1 cellular context compared by ENCODE assay signal in the genomic region with DNA sequence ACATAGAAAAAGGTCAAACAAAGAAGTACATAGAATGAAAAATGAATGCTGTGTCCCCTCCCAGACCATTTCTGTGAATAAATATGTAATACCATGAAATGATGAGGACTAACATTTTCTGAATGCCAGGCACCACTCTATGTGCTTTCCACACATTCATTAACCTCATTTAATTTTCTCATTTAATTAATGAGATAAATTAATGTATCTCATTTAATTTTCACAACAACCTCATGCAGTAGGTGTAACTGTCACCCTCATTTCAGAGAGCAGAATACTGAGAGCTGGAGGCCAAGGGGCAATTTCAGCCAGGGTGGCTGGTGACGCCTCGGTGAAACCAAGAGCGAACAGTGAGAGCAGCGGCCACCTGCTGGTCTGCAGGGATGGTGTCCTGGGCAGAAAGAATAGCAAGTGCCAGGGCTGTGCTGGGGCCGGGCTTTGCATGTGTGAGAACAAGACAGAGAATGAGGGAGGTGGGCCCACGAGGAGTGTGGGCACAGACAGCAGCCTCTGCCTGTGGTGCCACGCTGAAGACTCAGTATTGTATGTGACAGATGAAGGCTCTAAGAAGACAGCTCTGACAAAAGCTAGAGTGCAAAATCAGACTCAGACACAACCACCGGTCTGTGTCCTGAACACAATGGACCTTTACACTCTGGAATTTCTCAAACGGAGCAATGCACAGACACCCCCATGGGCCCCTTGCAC.
TF ChIP-seq lines count a peak whose summit lies in the region.

No MANE protein-coding gene starts in this region.

TF ChIP-seq in HepG2, 621 proteins besides CTCF, POLR2A, EP300 and RAD21 (continued from another document and continues in another):
- no peak for TF ChIP-seq AKNA (CRISPR knock-in tag; IDR thresholded peaks at IDR 0.05; ENCODE audit: borderline replicate concordance)
- no peak for TF ChIP-seq ZNF136 (CRISPR knock-in tag; IDR thresholded peaks at IDR 0.05; ENCODE audit: low read depth)
- TF ChIP-seq ZNF619 (CRISPR knock-in tag; IDR thresholded peaks at IDR 0.05) = no peak
- TF ChIP-seq, protein P1, sequence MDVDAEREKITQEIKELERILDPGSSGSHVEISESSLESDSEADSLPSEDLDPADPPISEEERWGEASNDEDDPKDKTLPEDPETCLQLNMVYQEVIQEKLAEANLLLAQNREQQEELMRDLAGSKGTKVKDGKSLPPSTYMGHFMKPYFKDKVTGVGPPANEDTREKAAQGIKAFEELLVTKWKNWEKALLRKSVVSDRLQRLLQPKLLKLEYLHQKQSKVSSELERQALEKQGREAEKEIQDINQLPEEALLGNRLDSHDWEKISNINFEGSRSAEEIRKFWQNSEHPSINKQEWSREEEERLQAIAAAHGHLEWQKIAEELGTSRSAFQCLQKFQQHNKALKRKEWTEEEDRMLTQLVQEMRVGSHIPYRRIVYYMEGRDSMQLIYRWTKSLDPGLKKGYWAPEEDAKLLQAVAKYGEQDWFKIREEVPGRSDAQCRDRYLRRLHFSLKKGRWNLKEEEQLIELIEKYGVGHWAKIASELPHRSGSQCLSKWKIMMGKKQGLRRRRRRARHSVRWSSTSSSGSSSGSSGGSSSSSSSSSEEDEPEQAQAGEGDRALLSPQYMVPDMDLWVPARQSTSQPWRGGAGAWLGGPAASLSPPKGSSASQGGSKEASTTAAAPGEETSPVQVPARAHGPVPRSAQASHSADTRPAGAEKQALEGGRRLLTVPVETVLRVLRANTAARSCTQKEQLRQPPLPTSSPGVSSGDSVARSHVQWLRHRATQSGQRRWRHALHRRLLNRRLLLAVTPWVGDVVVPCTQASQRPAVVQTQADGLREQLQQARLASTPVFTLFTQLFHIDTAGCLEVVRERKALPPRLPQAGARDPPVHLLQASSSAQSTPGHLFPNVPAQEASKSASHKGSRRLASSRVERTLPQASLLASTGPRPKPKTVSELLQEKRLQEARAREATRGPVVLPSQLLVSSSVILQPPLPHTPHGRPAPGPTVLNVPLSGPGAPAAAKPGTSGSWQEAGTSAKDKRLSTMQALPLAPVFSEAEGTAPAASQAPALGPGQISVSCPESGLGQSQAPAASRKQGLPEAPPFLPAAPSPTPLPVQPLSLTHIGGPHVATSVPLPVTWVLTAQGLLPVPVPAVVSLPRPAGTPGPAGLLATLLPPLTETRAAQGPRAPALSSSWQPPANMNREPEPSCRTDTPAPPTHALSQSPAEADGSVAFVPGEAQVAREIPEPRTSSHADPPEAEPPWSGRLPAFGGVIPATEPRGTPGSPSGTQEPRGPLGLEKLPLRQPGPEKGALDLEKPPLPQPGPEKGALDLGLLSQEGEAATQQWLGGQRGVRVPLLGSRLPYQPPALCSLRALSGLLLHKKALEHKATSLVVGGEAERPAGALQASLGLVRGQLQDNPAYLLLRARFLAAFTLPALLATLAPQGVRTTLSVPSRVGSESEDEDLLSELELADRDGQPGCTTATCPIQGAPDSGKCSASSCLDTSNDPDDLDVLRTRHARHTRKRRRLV (CRISPR knock-in tag; IDR thresholded peaks at IDR 0.05) = no peak
- TF ChIP-seq FOSL2 (CRISPR knock-in tag; IDR thresholded peaks at IDR 0.05) = no peak
- TF ChIP-seq ZNF451 (CRISPR knock-in tag; IDR thresholded peaks at IDR 0.05) = no peak
- no peak for TF ChIP-seq NFATC3 (CRISPR knock-in tag; IDR thresholded peaks at IDR 0.05)
- TF ChIP-seq, protein P2, sequence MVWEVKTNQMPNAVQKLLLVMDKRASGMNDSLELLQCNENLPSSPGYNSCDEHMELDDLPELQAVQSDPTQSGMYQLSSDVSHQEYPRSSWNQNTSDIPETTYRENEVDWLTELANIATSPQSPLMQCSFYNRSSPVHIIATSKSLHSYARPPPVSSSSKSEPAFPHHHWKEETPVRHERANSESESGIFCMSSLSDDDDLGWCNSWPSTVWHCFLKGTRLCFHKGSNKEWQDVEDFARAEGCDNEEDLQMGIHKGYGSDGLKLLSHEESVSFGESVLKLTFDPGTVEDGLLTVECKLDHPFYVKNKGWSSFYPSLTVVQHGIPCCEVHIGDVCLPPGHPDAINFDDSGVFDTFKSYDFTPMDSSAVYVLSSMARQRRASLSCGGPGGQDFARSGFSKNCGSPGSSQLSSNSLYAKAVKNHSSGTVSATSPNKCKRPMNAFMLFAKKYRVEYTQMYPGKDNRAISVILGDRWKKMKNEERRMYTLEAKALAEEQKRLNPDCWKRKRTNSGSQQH (CRISPR knock-in tag; IDR thresholded peaks at IDR 0.05; ENCODE audit: low read depth) = 0 out of 2 replicates have a peak, but pooled peaks have one; percentile 19
- TF ChIP-seq NR2F6 (IDR thresholded peaks at IDR 0.05) = no peak
- TF ChIP-seq NR2F6 (CRISPR knock-in tag; IDR thresholded peaks at IDR 0.05) = 0 out of 2 replicates have a peak, but pooled peaks have one; percentile 39
- TF ChIP-seq MLX (CRISPR knock-in tag; IDR thresholded peaks at IDR 0.05) = no peak
- no peak for TF ChIP-seq WIZ (CRISPR knock-in tag; IDR thresholded peaks at IDR 0.05)
- no peak for TF ChIP-seq AGO2 (optimal IDR thresholded peaks at IDR 0.05; ENCODE audit: low read depth, low read length)
- no peak for TF ChIP-seq ZC3H4 (CRISPR knock-in tag; IDR thresholded peaks at IDR 0.05; ENCODE audit: borderline replicate concordance)
- peak; percentile 44; the same call in 1 of the 2 replicates for TF ChIP-seq GFI1 (CRISPR knock-in tag; IDR thresholded peaks at IDR 0.05; ENCODE audit: borderline replicate concordance)
- peak; percentile 40; the same call in 1 of the 2 replicates for TF ChIP-seq TFDP1 (CRISPR knock-in tag; IDR thresholded peaks at IDR 0.05; ENCODE audit: borderline replicate concordance)
- TF ChIP-seq ZNF350 (CRISPR knock-in tag; IDR thresholded peaks at IDR 0.05; ENCODE audit: borderline replicate concordance, low read depth) = no peak
- TF ChIP-seq, protein P3, sequence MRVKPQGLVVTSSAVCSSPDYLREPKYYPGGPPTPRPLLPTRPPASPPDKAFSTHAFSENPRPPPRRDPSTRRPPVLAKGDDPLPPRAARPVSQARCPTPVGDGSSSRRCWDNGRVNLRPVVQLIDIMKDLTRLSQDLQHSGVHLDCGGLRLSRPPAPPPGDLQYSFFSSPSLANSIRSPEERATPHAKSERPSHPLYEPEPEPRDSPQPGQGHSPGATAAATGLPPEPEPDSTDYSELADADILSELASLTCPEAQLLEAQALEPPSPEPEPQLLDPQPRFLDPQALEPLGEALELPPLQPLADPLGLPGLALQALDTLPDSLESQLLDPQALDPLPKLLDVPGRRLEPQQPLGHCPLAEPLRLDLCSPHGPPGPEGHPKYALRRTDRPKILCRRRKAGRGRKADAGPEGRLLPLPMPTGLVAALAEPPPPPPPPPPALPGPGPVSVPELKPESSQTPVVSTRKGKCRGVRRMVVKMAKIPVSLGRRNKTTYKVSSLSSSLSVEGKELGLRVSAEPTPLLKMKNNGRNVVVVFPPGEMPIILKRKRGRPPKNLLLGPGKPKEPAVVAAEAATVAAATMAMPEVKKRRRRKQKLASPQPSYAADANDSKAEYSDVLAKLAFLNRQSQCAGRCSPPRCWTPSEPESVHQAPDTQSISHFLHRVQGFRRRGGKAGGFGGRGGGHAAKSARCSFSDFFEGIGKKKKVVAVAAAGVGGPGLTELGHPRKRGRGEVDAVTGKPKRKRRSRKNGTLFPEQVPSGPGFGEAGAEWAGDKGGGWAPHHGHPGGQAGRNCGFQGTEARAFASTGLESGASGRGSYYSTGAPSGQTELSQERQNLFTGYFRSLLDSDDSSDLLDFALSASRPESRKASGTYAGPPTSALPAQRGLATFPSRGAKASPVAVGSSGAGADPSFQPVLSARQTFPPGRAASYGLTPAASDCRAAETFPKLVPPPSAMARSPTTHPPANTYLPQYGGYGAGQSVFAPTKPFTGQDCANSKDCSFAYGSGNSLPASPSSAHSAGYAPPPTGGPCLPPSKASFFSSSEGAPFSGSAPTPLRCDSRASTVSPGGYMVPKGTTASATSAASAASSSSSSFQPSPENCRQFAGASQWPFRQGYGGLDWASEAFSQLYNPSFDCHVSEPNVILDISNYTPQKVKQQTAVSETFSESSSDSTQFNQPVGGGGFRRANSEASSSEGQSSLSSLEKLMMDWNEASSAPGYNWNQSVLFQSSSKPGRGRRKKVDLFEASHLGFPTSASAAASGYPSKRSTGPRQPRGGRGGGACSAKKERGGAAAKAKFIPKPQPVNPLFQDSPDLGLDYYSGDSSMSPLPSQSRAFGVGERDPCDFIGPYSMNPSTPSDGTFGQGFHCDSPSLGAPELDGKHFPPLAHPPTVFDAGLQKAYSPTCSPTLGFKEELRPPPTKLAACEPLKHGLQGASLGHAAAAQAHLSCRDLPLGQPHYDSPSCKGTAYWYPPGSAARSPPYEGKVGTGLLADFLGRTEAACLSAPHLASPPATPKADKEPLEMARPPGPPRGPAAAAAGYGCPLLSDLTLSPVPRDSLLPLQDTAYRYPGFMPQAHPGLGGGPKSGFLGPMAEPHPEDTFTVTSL (CRISPR knock-in tag; IDR thresholded peaks at IDR 0.05; ENCODE audit: borderline replicate concordance) = no peak
- no peak for TF ChIP-seq MBNL3 (CRISPR knock-in tag; conservative IDR thresholded peaks at IDR 0.05)
- TF ChIP-seq, protein P4, sequence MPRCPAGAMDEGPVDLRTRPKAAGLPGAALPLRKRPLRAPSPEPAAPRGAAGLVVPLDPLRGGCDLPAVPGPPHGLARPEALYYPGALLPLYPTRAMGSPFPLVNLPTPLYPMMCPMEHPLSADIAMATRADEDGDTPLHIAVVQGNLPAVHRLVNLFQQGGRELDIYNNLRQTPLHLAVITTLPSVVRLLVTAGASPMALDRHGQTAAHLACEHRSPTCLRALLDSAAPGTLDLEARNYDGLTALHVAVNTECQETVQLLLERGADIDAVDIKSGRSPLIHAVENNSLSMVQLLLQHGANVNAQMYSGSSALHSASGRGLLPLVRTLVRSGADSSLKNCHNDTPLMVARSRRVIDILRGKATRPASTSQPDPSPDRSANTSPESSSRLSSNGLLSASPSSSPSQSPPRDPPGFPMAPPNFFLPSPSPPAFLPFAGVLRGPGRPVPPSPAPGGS (CRISPR knock-in tag; IDR thresholded peaks at IDR 0.05) = no peak
- TF ChIP-seq, protein P5, sequence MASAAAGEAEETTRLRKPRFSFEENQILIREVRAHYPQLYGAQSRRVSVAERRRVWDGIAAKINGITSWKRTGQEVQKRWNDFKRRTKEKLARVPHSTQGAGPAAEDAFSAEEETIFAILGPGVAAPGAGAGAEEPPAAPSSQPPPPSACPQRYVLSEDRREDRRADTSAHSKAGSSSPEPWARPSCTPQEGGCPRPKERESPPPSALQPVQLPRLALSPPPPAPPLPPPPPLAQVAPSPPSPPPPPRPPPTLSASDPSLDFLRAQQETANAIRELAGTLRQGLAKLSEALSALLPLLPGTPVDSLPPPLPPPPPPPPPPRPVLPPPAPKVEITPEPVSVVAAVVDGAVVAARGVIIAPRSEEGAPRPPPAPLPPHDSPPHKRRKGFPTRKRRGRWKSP (CRISPR knock-in tag; IDR thresholded peaks at IDR 0.05) = 0 out of 2 replicates have a peak, but pooled peaks have one; percentile 24
- TF ChIP-seq GATAD1 (CRISPR knock-in tag; IDR thresholded peaks at IDR 0.05) = peak; percentile 25; the same call in 1 of the 2 replicates
